In the genomic region with DNA sequence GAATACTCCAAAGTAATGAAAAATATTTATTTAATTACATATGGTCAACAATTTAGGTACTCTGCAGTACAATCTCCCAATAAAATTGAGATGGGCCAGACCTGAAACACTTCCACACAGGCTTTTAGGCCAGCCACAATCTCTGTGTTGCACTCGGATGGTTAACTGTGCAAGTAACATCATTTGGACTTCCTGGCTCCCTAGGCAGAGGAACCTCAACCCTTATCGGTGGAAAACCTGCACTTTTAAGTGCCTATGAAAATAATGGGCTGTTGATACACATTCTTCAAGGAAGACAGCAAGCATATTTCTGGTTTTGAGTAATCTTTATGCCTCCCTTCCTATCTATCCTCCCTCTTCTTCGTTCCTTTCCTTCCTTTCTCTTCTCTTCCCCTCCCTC, we compare ENCODE assay signal across 15 cellular contexts.
DNase-seq lines count a peak whose midpoint lies in the region; ATAC-seq and TF ChIP-seq lines count a peak whose summit lies in the region.
"Had no signal": no experiment of that assay in that cellular context is flagged by ENCODE, and none has a peak within 500 bp of the region (broad histone marks: within the 10 kb centered on the region; RNA-seq: fewer than 3 reads in every experiment).

No MANE protein-coding gene starts in this region.

- no peaks in the 10 kb centered on the region for H3K27me3 ChIP-seq in psoas muscle (ENCODE audit: insufficient read depth in 3 of 3, low read length in 2 of 3)

- H3K4me1 Mint-ChIP-seq in chondrocyte (ENCODE audit: low read depth) = peaks cover 41% of the 10 kb centered on the region

- peak overlapping the region; percentile 88 for H3K27ac ChIP-seq in psoas muscle
- H3K27ac ChIP-seq: C4-2B had no signal

- ATAC-seq in psoas muscle (peak in 1 of 4 donors; percentile 23), SK-N-SH treated with all-trans-retinoic acid at 6 μM for 48 hours (no peak)
- ATAC-seq: GM12878, HepG2 had no signal

- DNase-seq in NCI-H226 (peak; percentile 33), chondrocyte (ENCODE audit: low spot score) (no peak), psoas muscle (no peak), AG08395 (ENCODE audit: low spot score) (no peak), DMS79 treated with DMSO at 0.1 percent for 48 hours (lab: John Stamatoyannopoulos, UW) (no peak), mesenteric fat pad (ENCODE audit: low spot score) (no peak)
- DNase-seq: ACHN; AML-193; Caco-2; CD4-positive, alpha-beta T cell had no signal

- H3K36me3 Mint-ChIP-seq in chondrocyte (ENCODE audit: low read depth) = peaks cover 7% of the 10 kb centered on the region

- WGBS in psoas muscle, 3 donors = 49 to 68% (median 58%) methylated on average over 3 of the region's 3 CpGs

- no peaks in the 10 kb centered on the region for H3K36me3 ChIP-seq in psoas muscle (ENCODE audit: insufficient read depth in 1 of 2, low read depth in 1 of 2)
- H3K36me3 ChIP-seq: HAP-1 had no signal

- peak overlapping the region; percentile 32 for H3K27ac Mint-ChIP-seq in chondrocyte (ENCODE audit: unreplicated experiment)
- H3K27ac Mint-ChIP-seq: CD4-positive, alpha-beta T cell had no signal

- no peaks in the 10 kb centered on the region for H3K9me3 Mint-ChIP-seq in chondrocyte (ENCODE audit: low read depth)
- H3K9me3 Mint-ChIP-seq: CD4-positive, alpha-beta T cell had no signal

- intact Hi-C loops in psoas muscle (cut with DNase I) = no loop called here

- no peak overlapping the region for H3K4me3 ChIP-seq in psoas muscle
- H3K4me3 ChIP-seq: GM12878, HAP-1 had no signal

- no peak overlapping the region for H3K4me3 Mint-ChIP-seq in chondrocyte (ENCODE audit: unreplicated experiment)
- H3K4me3 Mint-ChIP-seq: CD4-positive, alpha-beta T cell had no signal

- H3K27me3 Mint-ChIP-seq in chondrocyte (ENCODE audit: low read depth) = no peaks in the 10 kb centered on the region
- H3K27me3 Mint-ChIP-seq: CD4-positive, alpha-beta T cell had no signal

- no peak for TF ChIP-seq CTCF in chondrocyte (IDR thresholded peaks at IDR 0.05)
- no peak for TF ChIP-seq CTCF in psoas muscle (IDR thresholded peaks at IDR 0.05)

- H3K9me3 ChIP-seq in psoas muscle = no peaks in the 10 kb centered on the region
- H3K9me3 ChIP-seq: Caco-2, HAP-1 had no signal

- peaks cover 61% of the 10 kb centered on the region for H3K4me1 ChIP-seq in psoas muscle
- H3K4me1 ChIP-seq: Caco-2 had no signal

TF ChIP-seq in SK-N-SH treated with all-trans-retinoic acid at 6 μM for 48 hours, 23 proteins besides CTCF, POLR2A, EP300 and RAD21:
- TF ChIP-seq, protein P1, sequence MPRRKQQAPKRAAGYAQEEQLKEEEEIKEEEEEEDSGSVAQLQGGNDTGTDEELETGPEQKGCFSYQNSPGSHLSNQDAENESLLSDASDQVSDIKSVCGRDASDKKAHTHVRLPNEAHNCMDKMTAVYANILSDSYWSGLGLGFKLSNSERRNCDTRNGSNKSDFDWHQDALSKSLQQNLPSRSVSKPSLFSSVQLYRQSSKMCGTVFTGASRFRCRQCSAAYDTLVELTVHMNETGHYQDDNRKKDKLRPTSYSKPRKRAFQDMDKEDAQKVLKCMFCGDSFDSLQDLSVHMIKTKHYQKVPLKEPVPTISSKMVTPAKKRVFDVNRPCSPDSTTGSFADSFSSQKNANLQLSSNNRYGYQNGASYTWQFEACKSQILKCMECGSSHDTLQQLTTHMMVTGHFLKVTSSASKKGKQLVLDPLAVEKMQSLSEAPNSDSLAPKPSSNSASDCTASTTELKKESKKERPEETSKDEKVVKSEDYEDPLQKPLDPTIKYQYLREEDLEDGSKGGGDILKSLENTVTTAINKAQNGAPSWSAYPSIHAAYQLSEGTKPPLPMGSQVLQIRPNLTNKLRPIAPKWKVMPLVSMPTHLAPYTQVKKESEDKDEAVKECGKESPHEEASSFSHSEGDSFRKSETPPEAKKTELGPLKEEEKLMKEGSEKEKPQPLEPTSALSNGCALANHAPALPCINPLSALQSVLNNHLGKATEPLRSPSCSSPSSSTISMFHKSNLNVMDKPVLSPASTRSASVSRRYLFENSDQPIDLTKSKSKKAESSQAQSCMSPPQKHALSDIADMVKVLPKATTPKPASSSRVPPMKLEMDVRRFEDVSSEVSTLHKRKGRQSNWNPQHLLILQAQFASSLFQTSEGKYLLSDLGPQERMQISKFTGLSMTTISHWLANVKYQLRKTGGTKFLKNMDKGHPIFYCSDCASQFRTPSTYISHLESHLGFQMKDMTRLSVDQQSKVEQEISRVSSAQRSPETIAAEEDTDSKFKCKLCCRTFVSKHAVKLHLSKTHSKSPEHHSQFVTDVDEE (CRISPR knock-in tag; IDR thresholded peaks at IDR 0.05) = no peak
- TF ChIP-seq SNAI2 (CRISPR knock-in tag; IDR thresholded peaks at IDR 0.05) (no peak), TCF4 (CRISPR knock-in tag; IDR thresholded peaks at IDR 0.05; ENCODE audit: borderline replicate concordance) (no peak), ZNF70 (CRISPR knock-in tag; IDR thresholded peaks at IDR 0.05) (no peak), RARB (CRISPR knock-in tag; IDR thresholded peaks at IDR 0.05) (no peak), ZNF8 (CRISPR knock-in tag; IDR thresholded peaks at IDR 0.05) (no peak), ISL1 (CRISPR knock-in tag; IDR thresholded peaks at IDR 0.05) (no peak), GLIS3 (CRISPR knock-in tag; IDR thresholded peaks at IDR 0.05) (no peak), PPARA (CRISPR knock-in tag; IDR thresholded peaks at IDR 0.05; ENCODE audit: borderline replicate concordance) (no peak), ARNTL (CRISPR knock-in tag; IDR thresholded peaks at IDR 0.05; ENCODE audit: borderline replicate concordance, low read depth) (no peak), ZFP30 (CRISPR knock-in tag; IDR thresholded peaks at IDR 0.05) (no peak)
- TF ChIP-seq, protein P2, sequence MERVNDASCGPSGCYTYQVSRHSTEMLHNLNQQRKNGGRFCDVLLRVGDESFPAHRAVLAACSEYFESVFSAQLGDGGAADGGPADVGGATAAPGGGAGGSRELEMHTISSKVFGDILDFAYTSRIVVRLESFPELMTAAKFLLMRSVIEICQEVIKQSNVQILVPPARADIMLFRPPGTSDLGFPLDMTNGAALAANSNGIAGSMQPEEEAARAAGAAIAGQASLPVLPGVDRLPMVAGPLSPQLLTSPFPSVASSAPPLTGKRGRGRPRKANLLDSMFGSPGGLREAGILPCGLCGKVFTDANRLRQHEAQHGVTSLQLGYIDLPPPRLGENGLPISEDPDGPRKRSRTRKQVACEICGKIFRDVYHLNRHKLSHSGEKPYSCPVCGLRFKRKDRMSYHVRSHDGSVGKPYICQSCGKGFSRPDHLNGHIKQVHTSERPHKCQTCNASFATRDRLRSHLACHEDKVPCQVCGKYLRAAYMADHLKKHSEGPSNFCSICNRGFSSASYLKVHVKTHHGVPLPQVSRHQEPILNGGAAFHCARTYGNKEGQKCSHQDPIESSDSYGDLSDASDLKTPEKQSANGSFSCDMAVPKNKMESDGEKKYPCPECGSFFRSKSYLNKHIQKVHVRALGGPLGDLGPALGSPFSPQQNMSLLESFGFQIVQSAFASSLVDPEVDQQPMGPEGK (CRISPR knock-in tag; IDR thresholded peaks at IDR 0.05; ENCODE audit: borderline replicate concordance) = no peak
- TF ChIP-seq, protein P3, sequence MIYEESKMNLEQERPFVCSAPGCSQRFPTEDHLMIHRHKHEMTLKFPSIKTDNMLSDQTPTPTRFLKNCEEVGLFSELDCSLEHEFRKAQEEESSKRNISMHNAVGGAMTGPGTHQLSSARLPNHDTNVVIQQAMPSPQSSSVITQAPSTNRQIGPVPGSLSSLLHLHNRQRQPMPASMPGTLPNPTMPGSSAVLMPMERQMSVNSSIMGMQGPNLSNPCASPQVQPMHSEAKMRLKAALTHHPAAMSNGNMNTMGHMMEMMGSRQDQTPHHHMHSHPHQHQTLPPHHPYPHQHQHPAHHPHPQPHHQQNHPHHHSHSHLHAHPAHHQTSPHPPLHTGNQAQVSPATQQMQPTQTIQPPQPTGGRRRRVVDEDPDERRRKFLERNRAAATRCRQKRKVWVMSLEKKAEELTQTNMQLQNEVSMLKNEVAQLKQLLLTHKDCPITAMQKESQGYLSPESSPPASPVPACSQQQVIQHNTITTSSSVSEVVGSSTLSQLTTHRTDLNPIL (CRISPR knock-in tag; IDR thresholded peaks at IDR 0.05; ENCODE audit: low read depth) = no peak
- TF ChIP-seq, protein P4, sequence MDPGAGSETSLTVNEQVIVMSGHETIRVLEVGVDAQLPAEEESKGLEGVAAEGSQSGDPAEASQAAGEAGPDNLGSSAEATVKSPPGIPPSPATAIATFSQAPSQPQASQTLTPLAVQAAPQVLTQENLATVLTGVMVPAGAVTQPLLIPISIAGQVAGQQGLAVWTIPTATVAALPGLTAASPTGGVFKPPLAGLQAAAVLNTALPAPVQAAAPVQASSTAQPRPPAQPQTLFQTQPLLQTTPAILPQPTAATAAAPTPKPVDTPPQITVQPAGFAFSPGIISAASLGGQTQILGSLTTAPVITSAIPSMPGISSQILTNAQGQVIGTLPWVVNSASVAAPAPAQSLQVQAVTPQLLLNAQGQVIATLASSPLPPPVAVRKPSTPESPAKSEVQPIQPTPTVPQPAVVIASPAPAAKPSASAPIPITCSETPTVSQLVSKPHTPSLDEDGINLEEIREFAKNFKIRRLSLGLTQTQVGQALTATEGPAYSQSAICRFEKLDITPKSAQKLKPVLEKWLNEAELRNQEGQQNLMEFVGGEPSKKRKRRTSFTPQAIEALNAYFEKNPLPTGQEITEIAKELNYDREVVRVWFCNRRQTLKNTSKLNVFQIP (CRISPR knock-in tag; IDR thresholded peaks at IDR 0.05; ENCODE audit: borderline replicate concordance, low read depth) = no peak
